19 cellular contexts compared by ENCODE assay signal in the genomic region with DNA sequence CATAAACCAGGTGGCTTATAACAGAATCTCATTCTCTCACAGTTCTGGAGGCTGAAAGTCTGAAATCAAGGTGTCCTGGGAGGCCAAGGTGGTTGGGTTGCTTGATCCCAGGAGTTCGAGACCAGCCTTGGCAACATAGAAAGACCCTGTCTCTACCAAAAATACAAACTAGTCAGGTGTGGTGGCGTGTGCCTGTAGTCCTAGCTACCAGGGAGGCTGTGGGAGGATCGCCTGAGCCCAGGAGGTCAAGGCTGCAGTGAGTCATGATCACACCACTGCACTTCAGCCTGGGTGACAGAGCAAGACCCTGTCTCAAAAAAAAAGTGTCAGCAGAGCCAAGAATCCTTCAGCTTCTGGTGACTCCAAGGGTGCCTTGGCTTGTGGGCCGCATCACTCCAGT. TPM values are rescaled to one million over a fixed set of nuclear protein-coding genes. Genes with fewer than 3 reads are reported as not detected.
DNase-seq lines count a peak whose midpoint lies in the region; ATAC-seq and TF ChIP-seq lines count a peak whose summit lies in the region.
"Had no signal": no experiment of that assay in that cellular context is flagged by ENCODE, and none has a peak within 500 bp of the region (broad histone marks: within the 10 kb centered on the region; RNA-seq: fewer than 3 reads in every experiment).

No MANE protein-coding gene starts in this region.

- no peak overlapping the region for H3K4me3 ChIP-seq in Caco-2 (ENCODE audit: low read depth, low read length)
- no peak overlapping the region for H3K4me3 ChIP-seq in HEK293 (ENCODE audit: low read depth, low read length)
- no peak overlapping the region for H3K4me3 ChIP-seq in trophoblast cell (ENCODE audit: low read depth, low read length)
- H3K4me3 ChIP-seq: A549, HAP-1 had no signal

- H3K4ac ChIP-seq in trophoblast cell (ENCODE audit: low read depth, low read length), result no peak overlapping the region

- H3K9me3 ChIP-seq in Caco-2 (no peaks in the 10 kb centered on the region), HEK293 (ENCODE audit: control insufficient read depth, insufficient read depth, low read depth, low read length) (no peaks in the 10 kb centered on the region), trophoblast cell (ENCODE audit: insufficient read depth, low read depth, low read length) (peaks cover 2% of the 10 kb centered on the region)
- H3K9me3 ChIP-seq: A549, BE2C, HAP-1 had no signal

- no peak for TF ChIP-seq CTCF in Caco-2 (IDR thresholded peaks at IDR 0.05; ENCODE audit: insufficient read depth in 1 of 2, low read depth in 1 of 2, low read length in 1 of 2, severe bottlenecking in 1 of 2, unreplicated experiment in 1 of 2)
- no peak for TF ChIP-seq CTCF in HEK293 (tag by site-specific recombination; IDR thresholded peaks at IDR 0.05)

- peak overlapping the region; percentile 59 for H3K27ac Mint-ChIP-seq in Caco-2 (ENCODE audit: unreplicated experiment)
- H3K27ac Mint-ChIP-seq in activated T-helper 17 cell treated with anti-CD3 and anti-CD28 coated beads, Interleukin-2, amount 50 U/mL, for 72 hours, result no peak overlapping the region
- no peak overlapping the region for H3K27ac Mint-ChIP-seq in activated naive CD8-positive, alpha-beta T cell treated with anti-CD3 and anti-CD28 coated beads, Interleukin-2, amount 50 U/mL, for 24 hours
- H3K27ac Mint-ChIP-seq: CD14-positive monocyte; CD8-positive, alpha-beta T cell; HFFc6 had no signal

- no peak overlapping the region for H3K14ac ChIP-seq in trophoblast cell (ENCODE audit: low read length)

- no peak overlapping the region for H2BK12ac ChIP-seq in trophoblast cell (ENCODE audit: low read length)

- H3K4me1 ChIP-seq in Caco-2 (peaks cover 69% of the 10 kb centered on the region), HEK293 (ENCODE audit: control insufficient read depth, insufficient read depth, low read length) (no peaks in the 10 kb centered on the region), trophoblast cell (ENCODE audit: control insufficient read depth in 1 of 2, insufficient read depth in 2 of 2, low read length in 2 of 2) (peaks cover 33% of the 10 kb centered on the region in 2 experiments)
- H3K4me1 ChIP-seq: BE2C, HAP-1 had no signal

- peaks cover 18% of the 10 kb centered on the region for H3K79me1 ChIP-seq in trophoblast cell (ENCODE audit: low read length)

- H3K36me3 ChIP-seq in Caco-2 (ENCODE audit: control insufficient read depth, insufficient read depth, low read length), result no peaks in the 10 kb centered on the region
- H3K36me3 ChIP-seq in HEK293 (ENCODE audit: control insufficient read depth in 2 of 2, insufficient read depth in 1 of 2, low read length in 2 of 2), result no peaks in the 10 kb centered on the region
- no peaks in the 10 kb centered on the region for H3K36me3 ChIP-seq in trophoblast cell (ENCODE audit: control insufficient read depth in 1 of 2, insufficient read depth in 2 of 2, low read length in 2 of 2)
- H3K36me3 ChIP-seq: BE2C, HAP-1 had no signal

- no peak overlapping the region for H2BK5ac ChIP-seq in trophoblast cell (ENCODE audit: low read depth, low read length, poor library complexity)

- POLR2A ChIA-PET in Caco-2 (lab: Charles Lee) (no interaction called here), HEK293 (lab: Yijun Ruan, JAX) (interaction anchor here (0.7 kb wide), 2 partner anchors 42 to 60 kb away, joined by 3 read pairs; no protein-coding TSS in a partner anchor)

- H3K4me1 Mint-ChIP-seq in Caco-2 (ENCODE audit: low read depth, unreplicated experiment), result peaks cover 27% of the 10 kb centered on the region
- H3K4me1 Mint-ChIP-seq in activated T-helper 17 cell treated with anti-CD3 and anti-CD28 coated beads, Interleukin-2, amount 50 U/mL, for 72 hours, result no peaks in the 10 kb centered on the region
- peaks cover 2% of the 10 kb centered on the region for H3K4me1 Mint-ChIP-seq in activated naive CD8-positive, alpha-beta T cell treated with anti-CD3 and anti-CD28 coated beads, Interleukin-2, amount 50 U/mL, for 24 hours
- H3K4me1 Mint-ChIP-seq: CD14-positive monocyte had no signal

- no peak overlapping the region for H3K4me2 ChIP-seq in trophoblast cell (ENCODE audit: low read length)
- H3K4me2 ChIP-seq: A549 had no signal

- no peaks in the 10 kb centered on the region for H3K27me3 Mint-ChIP-seq in Caco-2 (ENCODE audit: insufficient read depth, unreplicated experiment)
- no peaks in the 10 kb centered on the region for H3K27me3 Mint-ChIP-seq in activated T-helper 17 cell treated with anti-CD3 and anti-CD28 coated beads, Interleukin-2, amount 50 U/mL, for 72 hours
- no peaks in the 10 kb centered on the region for H3K27me3 Mint-ChIP-seq in activated naive CD8-positive, alpha-beta T cell treated with anti-CD3 and anti-CD28 coated beads, Interleukin-2, amount 50 U/mL, for 24 hours

- CTCF ChIA-PET in Caco-2 (lab: Charles Lee), result no interaction called here
- CTCF ChIA-PET in HEK293 (lab: Yijun Ruan, JAX), result interaction anchor here (2.5 to 5.5 kb wide), 2 partner anchors 9 to 42 kb away, joined by 16 to 26 read pairs; no protein-coding TSS in a partner anchor

- peak overlapping the region; percentile 1 for H2BK120ac ChIP-seq in trophoblast cell (ENCODE audit: insufficient read depth, low read length, poor library complexity)

- no peak overlapping the region for H3K18ac ChIP-seq in trophoblast cell (ENCODE audit: low read length)

- WGBS in trophoblast cell (ENCODE audit: extremely low coverage, insufficient coverage, insufficient read length), result no CpG with 5 or more reads among the region's 4 CpGs

- H3K23ac ChIP-seq in trophoblast cell (ENCODE audit: low read length), result no peak overlapping the region

- DNase-seq in Caco-2 (no peak), trophoblast cell (no peak), left colon (no peak), NK-92 (lab: John Stamatoyannopoulos, UW; ENCODE audit: unreplicated experiment) (no peak)
- DNase-seq in activated naive CD8-positive, alpha-beta T cell treated with anti-CD3 and anti-CD28 coated beads, Interleukin-2, amount 50 U/mL, for 24 hours, result no peak
- DNase-seq: BE2C, Calu3, DMS 273 treated with DMSO at 0.1 percent for 48 hours, DMS79 treated with DMSO at 0.1 percent for 48 hours, EL, GOT3, HFFc6, KG1 had no signal

- H4K8ac ChIP-seq in trophoblast cell (ENCODE audit: low read depth, low read length), result no peak overlapping the region

- peak; percentile 19 for ATAC-seq in activated T-helper 17 cell treated with anti-CD3 and anti-CD28 coated beads, Interleukin-2, amount 50 U/mL, for 72 hours (replicated peaks)
- ATAC-seq in left colon, result no peak
- ATAC-seq in activated naive CD8-positive, alpha-beta T cell treated with anti-CD3 and anti-CD28 coated beads, Interleukin-2, amount 50 U/mL, for 24 hours, result no peak
- ATAC-seq: CD8-positive, alpha-beta T cell had no signal

- no peak overlapping the region for H4K12ac ChIP-seq in trophoblast cell (ENCODE audit: low read depth, low read length)

- H3K36me3 Mint-ChIP-seq in Caco-2 (ENCODE audit: insufficient read depth, unreplicated experiment), result peaks cover 50% of the 10 kb centered on the region
- no peaks in the 10 kb centered on the region for H3K36me3 Mint-ChIP-seq in activated T-helper 17 cell treated with anti-CD3 and anti-CD28 coated beads, Interleukin-2, amount 50 U/mL, for 72 hours (ENCODE audit: low read depth)
- no peaks in the 10 kb centered on the region for H3K36me3 Mint-ChIP-seq in activated naive CD8-positive, alpha-beta T cell treated with anti-CD3 and anti-CD28 coated beads, Interleukin-2, amount 50 U/mL, for 24 hours (ENCODE audit: low read depth)
- H3K36me3 Mint-ChIP-seq: CD14-positive monocyte had no signal

- no peak overlapping the region for H3K9ac ChIP-seq in trophoblast cell (ENCODE audit: low read length)

- H3K27ac ChIP-seq in HEK293 (ENCODE audit: extremely low read depth, low read depth, low read length), result no peak overlapping the region
- no peak overlapping the region for H3K27ac ChIP-seq in trophoblast cell (ENCODE audit: low read depth, low read length)
- H3K27ac ChIP-seq: A549 had no signal

- no peak overlapping the region for H2AK5ac ChIP-seq in trophoblast cell (ENCODE audit: low read length)

- H3K9me3 Mint-ChIP-seq in Caco-2 (ENCODE audit: unreplicated experiment), result no peaks in the 10 kb centered on the region
- no peaks in the 10 kb centered on the region for H3K9me3 Mint-ChIP-seq in activated T-helper 17 cell treated with anti-CD3 and anti-CD28 coated beads, Interleukin-2, amount 50 U/mL, for 72 hours
- H3K9me3 Mint-ChIP-seq in activated naive CD8-positive, alpha-beta T cell treated with anti-CD3 and anti-CD28 coated beads, Interleukin-2, amount 50 U/mL, for 24 hours, result no peaks in the 10 kb centered on the region
- H3K9me3 Mint-ChIP-seq: CD8-positive, alpha-beta T cell; HFFc6 had no signal

- no peak overlapping the region for H2AFZ ChIP-seq in trophoblast cell (ENCODE audit: insufficient read depth, low read length, poor library complexity)

- intact Hi-C loops in Caco-2 (cut with micrococcal nuclease; ENCODE audit: unreplicated experiment), result no loop called here
- intact Hi-C loops in left colon (cut with DNase I, micrococcal nuclease), result no loop called here

- BruUV-seq in Caco-2 (replicated peaks; lab: Mats Ljungman, UMichigan), result no TSS peak

- peaks cover 2% of the 10 kb centered on the region for H3K79me2 ChIP-seq in trophoblast cell (ENCODE audit: control insufficient read depth, insufficient read depth, low read length, poor library complexity)

- no peak overlapping the region for H4K91ac ChIP-seq in trophoblast cell (ENCODE audit: low read depth, low read length)

- H3K27me3 ChIP-seq in Caco-2 (replicated peaks; ENCODE audit: control insufficient read depth, insufficient read depth, low read length) (no peaks in the 10 kb centered on the region), trophoblast cell (ENCODE audit: insufficient read depth, low read length) (no peaks in the 10 kb centered on the region)
- H3K27me3 ChIP-seq: BE2C had no signal

- H3K4me3 Mint-ChIP-seq in Caco-2 (ENCODE audit: unreplicated experiment), result no peak overlapping the region
- H3K4me3 Mint-ChIP-seq in activated T-helper 17 cell treated with anti-CD3 and anti-CD28 coated beads, Interleukin-2, amount 50 U/mL, for 72 hours, result no peak overlapping the region
- no peak overlapping the region for H3K4me3 Mint-ChIP-seq in activated naive CD8-positive, alpha-beta T cell treated with anti-CD3 and anti-CD28 coated beads, Interleukin-2, amount 50 U/mL, for 24 hours
- H3K4me3 Mint-ChIP-seq: CD14-positive monocyte; CD8-positive, alpha-beta T cell; HFFc6 had no signal

TF ChIP-seq in HEK293, 187 proteins besides CTCF, POLR2A, EP300 and RAD21 (continues in another document):
- no peak for TF ChIP-seq KLF9 (tag by site-specific recombination; IDR thresholded peaks at IDR 0.05; ENCODE audit: low read depth)

RNA-seq across cellular contexts. Expression of a gene that starts 8.9 kb away (rescaled TPM):
- total RNA-seq in Caco-2 (2022) (74.8 and 82.8 TPM in 2 replicates), left colon (10 to 100 TPM; 27.8 to 32.5 TPM)
- total RNA-seq in activated T-helper 17 cell treated with anti-CD3 and anti-CD28 coated beads, Interleukin-2, amount 50 U/mL, for 72 hours, result 10 to 100 TPM; 15.1 to 19.9 TPM
- 60.6 and 63.8 TPM in 2 replicates for polyA plus RNA-seq in trophoblast cell (2013)

RNA-seq across cellular contexts. Expression of a gene that starts 59.2 kb away (rescaled TPM):
- 81.5 and 90.5 TPM in 2 replicates for total RNA-seq in Caco-2 (2022)
- 1 to 10 TPM in 1 of 2 donors, not detected in 1; 2.3 TPM for total RNA-seq in activated T-helper 17 cell treated with anti-CD3 and anti-CD28 coated beads, Interleukin-2, amount 50 U/mL, for 72 hours
- polyA plus RNA-seq in trophoblast cell (2013), result 56.7 and 58.2 TPM in 2 replicates
- 10 to 100 TPM; 35.3 to 57.3 TPM for total RNA-seq in left colon
- total RNA-seq: HFFc6 had no signal
- polyA plus RNA-seq: CD14-positive monocyte had no signal

Comparison
In these comparisons a context has a peak if more than half of its experiments do, and no peak if none do; other contexts are left out.
1. RNA of a gene that starts 59.2 kb away (total RNA-seq): 81.5 to 90.5 TPM in Caco-2 and 35.3 to 57.3 TPM in left colon; 2.3 TPM in activated T-helper 17 cell treated with anti-CD3 and anti-CD28 coated beads, Interleukin-2, amount 50 U/mL, for 72 hours; every median in the first group is over 10 times any median in the second.